ENCODE assay signal across 9 cellular contexts in genomic region chr1:18100493-18101063, GRCh38. TPM values are rescaled to one million over a fixed set of nuclear protein-coding genes. Genes with fewer than 3 reads are reported as not detected.
A peak's percentile ranks its signal among the peaks of the same experiment; 100 is the strongest.
DNase-seq lines count a peak whose midpoint lies in the region; ATAC-seq, FAIRE-seq and TF ChIP-seq lines count a peak whose summit lies in the region.
"Had no signal": no experiment of that assay in that cellular context is flagged by ENCODE, and none has a peak within 500 bp of the region (broad histone marks: within the 10 kb centered on the region; RNA-seq: fewer than 3 reads in every experiment).

No MANE protein-coding gene starts in this region.

- TF ChIP-seq CTCF in HFF-Myc (IDR thresholded peaks at IDR 0.05; ENCODE audit: low read depth, low read length, missing control alignments) (peak; percentile 75), pancreas (IDR thresholded peaks at IDR 0.05) (peak; percentile 66 to 85 (median 74))

- no peaks in the 10 kb centered on the region for H3K9me3 ChIP-seq in pancreas
- H3K9me3 ChIP-seq: SJSA1 had no signal

- H3K36me3 ChIP-seq in pancreas = no peaks in the 10 kb centered on the region
- H3K36me3 ChIP-seq: SJSA1 had no signal

- peak; percentile 60 for DNase-seq in Caki2 (ENCODE audit: low read depth)
- DNase-seq in HFF-Myc (ENCODE audit: extremely low read depth, low read depth) = peak; percentile 47
- DNase-seq in NOMO-1 treated with DMSO at 0.1 percent for 48 hours (lab: John Stamatoyannopoulos, UW; ENCODE audit: unreplicated experiment) = peak; percentile 68
- DNase-seq in activated T-cell treated with anti-CD3 and anti-CD28 coated beads, Interleukin-2, amount 50 U/mL, for 48 hours = peak; percentile 60 to 72
- DNase-seq in glomerular endothelial cell (ENCODE audit: extremely low read depth, low read depth, low spot score) = peak; percentile 14
- DNase-seq in pancreas = peak in 5 of 6 donors; percentile 37 to 78 (median 66)

- H3K27ac ChIP-seq in pancreas = no peak overlapping the region
- H3K27ac ChIP-seq: SJSA1 had no signal

- FAIRE-seq in pancreas (lab: Jason Lieb, UNC) = peak; percentile 75

- H3K4me1 ChIP-seq in pancreas = no peaks in the 10 kb centered on the region
- H3K4me1 ChIP-seq: SJSA1 had no signal

- peak; percentile 73 to 91 (median 84) for ATAC-seq in pancreas
- ATAC-seq in HG02798 (IDR thresholded peaks at IDR 0.05; ENCODE audit: poor library complexity, unreplicated experiment) = no peak
- ATAC-seq in HG02623 (IDR thresholded peaks at IDR 0.05; ENCODE audit: unreplicated experiment) = no peak

- in situ Hi-C loops in Caki2 (cut with HindIII; ENCODE audit: low pct_unique_long_range_greater_than_20kb, low sequenced_read_pairs) = no loop called here

- 2 to 3% methylated on average over 10 of the region's 10 CpGs for WGBS in pancreas, 2 donors

- H3K4me3 ChIP-seq in HFF-Myc (replicated peaks; ENCODE audit: low read depth, low read length) = no peak overlapping the region
- no peak overlapping the region for H3K4me3 ChIP-seq in pancreas
- H3K4me3 ChIP-seq: SJSA1 had no signal

- intact Hi-C loops in pancreas (cut with DNase I) = no loop called here

- H3K27me3 ChIP-seq in pancreas = no peaks in the 10 kb centered on the region

RNA-seq across cellular contexts. Expression of gene IGSF21, which starts 7.0 kb away (rescaled TPM):
- total RNA-seq in Caki2 (2014; rRNA removed; shearing (Covaris generic); ENCODE audit: low replicate concordance) = not detected in 2 replicates
- total RNA-seq in glomerular endothelial cell (not detected in 2 replicates), pancreas (1 to 10 TPM in 1 of 6 donors, under 1 TPM in 4, not detected in 1; 0.28 to 1.1 (median 0.92) TPM)
- 1 to 10 TPM in 1 of 2 donors, under 1 TPM in 1; 0.61 to 1.3 TPM for polyA plus RNA-seq in pancreas
- total RNA-seq: SJSA1 had no signal

Comparison
In these comparisons a context has a peak if more than half of its experiments do, and no peak if none do; other contexts are left out.
1. DNase-seq: peak in every context shown above with its lines; median percentile 68 in NOMO-1 treated with DMSO at 0.1 percent for 48 hours; 66 in activated T-cell treated with anti-CD3 and anti-CD28 coated beads, Interleukin-2, amount 50 U/mL, for 48 hours; 66 in pancreas; 60 in Caki2; 47 in HFF-Myc; 14 in glomerular endothelial cell.
2. ATAC-seq: peak in pancreas (4 of 4); none in HG02798 (single experiment) and HG02623 (single experiment).